In the genomic region with DNA sequence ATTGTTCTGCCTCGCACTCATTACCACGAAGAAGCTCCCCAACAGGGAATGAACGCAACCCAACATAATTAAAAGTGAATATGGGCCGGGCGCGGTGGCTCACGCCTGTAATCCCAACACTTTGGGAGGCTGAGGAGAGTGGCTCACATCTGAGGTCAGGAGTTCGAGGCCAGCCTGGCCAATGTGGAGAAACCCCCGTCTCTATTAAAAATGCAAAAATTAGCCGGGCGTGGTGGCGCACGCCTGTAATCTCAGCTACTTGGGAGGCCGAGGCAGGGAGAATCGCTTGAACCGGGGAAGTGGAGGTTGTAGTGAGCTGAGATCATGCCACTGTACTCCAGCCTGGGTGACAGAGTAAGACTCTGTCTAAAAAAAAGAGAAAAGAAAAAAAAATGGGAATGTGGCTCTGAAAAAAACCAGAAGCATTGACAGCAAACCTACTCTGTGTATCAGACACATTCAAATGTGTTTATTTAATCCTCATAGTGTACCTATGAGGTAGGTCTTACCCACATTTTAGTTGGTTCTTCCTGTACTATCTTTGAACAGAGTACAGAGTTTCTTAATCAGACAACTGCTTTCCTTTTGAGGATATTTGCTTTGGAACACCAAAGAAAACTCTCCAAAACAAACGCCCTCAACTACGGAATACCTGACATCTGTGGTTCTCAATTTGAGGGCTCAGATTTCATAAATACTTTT, we compare ENCODE assay signal across 9 cellular contexts.
A peak's percentile ranks its signal among the peaks of the same experiment; 100 is the strongest.
DNase-seq lines count a peak whose midpoint lies in the region; ATAC-seq, FAIRE-seq and TF ChIP-seq lines count a peak whose summit lies in the region.
"Had no signal": no experiment of that assay in that cellular context is flagged by ENCODE, and none has a peak within 500 bp of the region (broad histone marks: within the 10 kb centered on the region; RNA-seq: fewer than 3 reads in every experiment).

No MANE protein-coding gene starts in this region.

- H3K4me1 ChIP-seq in A549, result peaks cover 35% of the 10 kb centered on the region
- peaks cover 12% of the 10 kb centered on the region for H3K4me1 ChIP-seq in HUES64 (ENCODE audit: insufficient read depth, low read length)
- H3K4me1 ChIP-seq in muscle layer of colon (ENCODE audit: insufficient read depth, low read length), result peaks cover 23% of the 10 kb centered on the region

- H3K4me3 ChIP-seq in A549 (peak overlapping the region; percentile 44), HUES64 (ENCODE audit: low read length) (peak overlapping the region; percentile 85), dorsolateral prefrontal cortex (peak overlapping the region in 58 of 59 donors; percentile 52 to 87 (median 68)), muscle layer of colon (ENCODE audit: low read depth in 1 of 2, low read length in 2 of 2) (peak overlapping the region; percentile 8 to 85)

- no peaks in the 10 kb centered on the region for H3K27me3 ChIP-seq in HUES64 (ENCODE audit: insufficient read depth, low read length)
- H3K27me3 ChIP-seq in dorsolateral prefrontal cortex, result no peaks in the 10 kb centered on the region
- H3K27me3 ChIP-seq in muscle layer of colon (ENCODE audit: control insufficient read depth in 1 of 2, insufficient read depth in 2 of 2, low read length in 2 of 2), result no peaks in the 10 kb centered on the region

- TF ChIP-seq EP300 in A549 (IDR thresholded peaks at IDR 0.05), result no peak

- DNase-seq in A549 (ENCODE audit: low read depth in 1 of 2, low spot score in 1 of 2), result no peak
- DNase-seq in dorsolateral prefrontal cortex, result no peak
- no peak for DNase-seq in KBM-7
- DNase-seq in AG08395 (ENCODE audit: low spot score), result no peak

- no peak for TF ChIP-seq RAD21 in A549 (conservative IDR thresholded peaks at IDR 0.05 in 1 of 2, IDR thresholded peaks at IDR 0.05 in 1 of 2)

- no peak for TF ChIP-seq POLR2A in A549 (IDR thresholded peaks at IDR 0.05; ENCODE audit: low read length)
- no peak for TF ChIP-seq POLR2A in GM18505 (IDR thresholded peaks at IDR 0.05; ENCODE audit: borderline replicate concordance, extremely low read depth, insufficient read depth, insufficient read length)

- H3K4me2 ChIP-seq in A549, result peak overlapping the region; percentile 95

- in situ Hi-C loops in KBM-7 (cut with MboI; ENCODE audit: low pct_unique_long_range_greater_than_20kb, low sequenced_read_pairs), result no loop called here

- CTCF ChIA-PET in A549 (lab: Yijun Ruan, JAX), result interaction anchor here (1.0 to 2.0 kb wide), 11 partner anchors 9 to 448 kb away, joined by 3 to 8 read pairs (median 3); no protein-coding TSS in a partner anchor

- H3K27ac ChIP-seq in A549 (peak overlapping the region; percentile 92 to 96), HUES64 (ENCODE audit: low read depth, low read length) (peak overlapping the region; percentile 91), dorsolateral prefrontal cortex (peak overlapping the region; percentile 89 to 100 (median 99)), muscle layer of colon (ENCODE audit: low read depth, low read length) (peak overlapping the region; percentile 84)

- H3K36me3 ChIP-seq in HUES64 (ENCODE audit: insufficient read depth, low read length), result no peaks in the 10 kb centered on the region
- H3K36me3 ChIP-seq in muscle layer of colon (ENCODE audit: insufficient read depth, low read length), result no peaks in the 10 kb centered on the region

- no peak for FAIRE-seq in A549 (lab: Jason Lieb, UNC)
- FAIRE-seq: HTR-8/SVneo had no signal

- no peak for ATAC-seq in A549
- ATAC-seq in GM18505 (IDR thresholded peaks at IDR 0.05; ENCODE audit: unreplicated experiment), result no peak
- no peak for ATAC-seq in HG03342 (IDR thresholded peaks at IDR 0.05; ENCODE audit: unreplicated experiment)

- no peaks in the 10 kb centered on the region for H3K9me3 ChIP-seq in A549
- H3K9me3 ChIP-seq in HUES64 (ENCODE audit: insufficient read depth, low read depth, low read length), result no peaks in the 10 kb centered on the region
- H3K9me3 ChIP-seq in muscle layer of colon (ENCODE audit: low read length), result no peaks in the 10 kb centered on the region

- WGBS in A549 (ENCODE audit: missing lambda C conversion rate), result 93% methylated on average over 18 of the region's 18 CpGs
- WGBS in HUES64, result 97% methylated on average over 18 of the region's 18 CpGs

- POLR2A ChIA-PET in A549 (lab: Yijun Ruan, JAX), result interaction anchor here (1.0 kb wide), 1 partner anchor 436 kb away, joined by 3 read pairs; no protein-coding TSS in a partner anchor

- H3K9ac ChIP-seq in HUES64 (ENCODE audit: low read depth, low read length) (peak overlapping the region; percentile 84), muscle layer of colon (ENCODE audit: low read length) (peak overlapping the region; percentile 86)

- TF ChIP-seq CTCF in A549 (IDR thresholded peaks at IDR 0.05) (no peak), dorsolateral prefrontal cortex (IDR thresholded peaks at IDR 0.05 in 54 of 56, conservative IDR thresholded peaks at IDR 0.05 in 2 of 56; ENCODE audit: low read depth in 1 of 56, partially characterized antibody in 56 of 56) (no peak)

- intact Hi-C loops in dorsolateral prefrontal cortex (cut with DNase I), result loop anchor here (2.0 to 5.0 kb wide), 3 partner anchors 48 to 342 kb away; partner anchors contain the start of gene TSC22D1 (in 1 of the 2)

TF ChIP-seq in A549, 52 proteins besides CTCF, POLR2A, EP300 and RAD21:
- TF ChIP-seq MAX (IDR thresholded peaks at IDR 0.05), result no peak
- TF ChIP-seq ATOH8 (CRISPR knock-in tag; IDR thresholded peaks at IDR 0.05; ENCODE audit: low read depth), result no peak
- TF ChIP-seq CEBPB (IDR thresholded peaks at IDR 0.05), result no peak
- no peak for TF ChIP-seq CHD4 (IDR thresholded peaks at IDR 0.05; ENCODE audit: borderline replicate concordance)
- TF ChIP-seq HOXA7 (CRISPR knock-in tag; IDR thresholded peaks at IDR 0.05), result no peak
- TF ChIP-seq, protein P1, sequence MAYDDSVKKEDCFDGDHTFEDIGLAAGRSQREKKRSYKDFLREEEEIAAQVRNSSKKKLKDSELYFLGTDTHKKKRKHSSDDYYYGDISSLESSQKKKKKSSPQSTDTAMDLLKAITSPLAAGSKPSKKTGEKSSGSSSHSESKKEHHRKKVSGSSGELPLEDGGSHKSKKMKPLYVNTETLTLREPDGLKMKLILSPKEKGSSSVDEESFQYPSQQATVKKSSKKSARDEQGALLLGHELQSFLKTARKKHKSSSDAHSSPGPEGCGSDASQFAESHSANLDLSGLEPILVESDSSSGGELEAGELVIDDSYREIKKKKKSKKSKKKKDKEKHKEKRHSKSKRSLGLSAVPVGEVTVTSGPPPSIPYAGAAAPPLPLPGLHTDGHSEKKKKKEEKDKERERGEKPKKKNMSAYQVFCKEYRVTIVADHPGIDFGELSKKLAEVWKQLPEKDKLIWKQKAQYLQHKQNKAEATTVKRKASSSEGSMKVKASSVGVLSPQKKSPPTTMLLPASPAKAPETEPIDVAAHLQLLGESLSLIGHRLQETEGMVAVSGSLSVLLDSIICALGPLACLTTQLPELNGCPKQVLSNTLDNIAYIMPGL (CRISPR knock-in tag; IDR thresholded peaks at IDR 0.05; ENCODE audit: borderline replicate concordance), result no peak
- TF ChIP-seq KDM5A (IDR thresholded peaks at IDR 0.05), result no peak
- TF ChIP-seq SMC3 (IDR thresholded peaks at IDR 0.05), result no peak
